Comparison of ENCODE assay signal across 13 cellular contexts in genomic region chr7:377069-378040, GRCh38.
DNase-seq lines count a peak whose midpoint lies in the region; ATAC-seq and TF ChIP-seq lines count a peak whose summit lies in the region.
"Had no signal": no experiment of that assay in that cellular context is flagged by ENCODE, and none has a peak within 500 bp of the region (broad histone marks: within the 10 kb centered on the region; RNA-seq: fewer than 3 reads in every experiment).

No MANE protein-coding gene starts in this region.

- no TSS peak for BruUV-seq in mammary epithelial cell (replicated peaks; lab: Mats Ljungman, UMichigan)

- no peaks in the 10 kb centered on the region for H3K79me2 ChIP-seq in mammary epithelial cell (ENCODE audit: insufficient read depth, low read length)

- CTCF ChIA-PET in mammary epithelial cell (lab: Charles Lee; ENCODE audit: low non-redundant PET) = no interaction called here

- H3K9ac ChIP-seq in mammary epithelial cell (ENCODE audit: insufficient read depth, low read length) = no peak overlapping the region

- peak overlapping the region; percentile 93 for H2AFZ ChIP-seq in mammary epithelial cell (ENCODE audit: low read depth, low read length)

- dilution Hi-C loops in mammary epithelial cell (cut with HindIII; ENCODE audit: low sequenced_read_pairs) = no loop called here

- no peak overlapping the region for H3K27ac ChIP-seq in mammary epithelial cell (ENCODE audit: insufficient read depth, low read depth, low read length)
- no peak overlapping the region for H3K27ac ChIP-seq in uterus
- H3K27ac ChIP-seq: ascending aorta, psoas muscle, SK-N-MC had no signal

- ATAC-seq in natural killer cell = no peak
- ATAC-seq in natural killer cell treated with Interleukin-12 subunit alpha and Interleukin-12 subunit beta and Interleukin-15 and Interleukin-18, amount 100 ng/mL, for 72 hours = no peak
- no peak for ATAC-seq in HG03442 (IDR thresholded peaks at IDR 0.05; ENCODE audit: unreplicated experiment)
- ATAC-seq: psoas muscle had no signal

- H4K20me1 ChIP-seq in mammary epithelial cell (ENCODE audit: insufficient read depth, low read length) = no peaks in the 10 kb centered on the region

- in situ Hi-C loops in mammary epithelial cell (cut with MboI; ENCODE audit: low sequenced_read_pairs in 2 of 2) = no loop called here

- DNase-seq in natural killer cell (peak; percentile 14), mammary epithelial cell (no peak), mesenteric fat pad (ENCODE audit: low spot score) (peak; percentile 88), uterus (peak; percentile 14 to 24), NCI-H345 treated with DMSO at 0.1 percent for 48 hours (lab: John Stamatoyannopoulos, UW; ENCODE audit: unreplicated experiment) (no peak), osteocyte (ENCODE audit: extremely low spot score, unreplicated experiment) (no peak)
- DNase-seq in natural killer cell treated with Interleukin-12 subunit alpha and Interleukin-12 subunit beta and Interleukin-15 and Interleukin-18, amount 100 ng/mL, for 72 hours (ENCODE audit: low spot score) = no peak
- DNase-seq: HFFc6, NCI-H2171 treated with DMSO at 0.1 percent for 48 hours had no signal

- H3K4me1 Mint-ChIP-seq in natural killer cell (peaks cover 13 to 35% of the 10 kb centered on the region in 2 donors), osteocyte (ENCODE audit: unreplicated experiment) (peaks cover 2% of the 10 kb centered on the region)
- H3K4me1 Mint-ChIP-seq in natural killer cell treated with Interleukin-12 subunit alpha and Interleukin-12 subunit beta and Interleukin-15 and Interleukin-18, amount 100 ng/mL, for 72 hours (ENCODE audit: low read depth in 2 of 2) = peaks cover 13 to 15% of the 10 kb centered on the region in 2 donors

- H3K27ac Mint-ChIP-seq in natural killer cell = no peak overlapping the region
- H3K27ac Mint-ChIP-seq in natural killer cell treated with Interleukin-12 subunit alpha and Interleukin-12 subunit beta and Interleukin-15 and Interleukin-18, amount 100 ng/mL, for 72 hours = no peak overlapping the region
- no peak overlapping the region for H3K27ac Mint-ChIP-seq in osteocyte (ENCODE audit: unreplicated experiment)
- H3K27ac Mint-ChIP-seq: HFFc6 had no signal

- H3K27me3 Mint-ChIP-seq in natural killer cell (ENCODE audit: low read depth in 2 of 2) = peaks cover 8 to 14% of the 10 kb centered on the region in 2 donors
- peaks cover 8% of the 10 kb centered on the region in 2 donors for H3K27me3 Mint-ChIP-seq in natural killer cell treated with Interleukin-12 subunit alpha and Interleukin-12 subunit beta and Interleukin-15 and Interleukin-18, amount 100 ng/mL, for 72 hours
- peaks cover 13% of the 10 kb centered on the region for H3K27me3 Mint-ChIP-seq in osteocyte (ENCODE audit: unreplicated experiment)

- WGBS in mammary epithelial cell (ENCODE audit: low coverage, missing lambda C conversion rate) = 100% methylated on average over 1 of the region's 35 CpGs

- H3K4me3 Mint-ChIP-seq in natural killer cell (no peak overlapping the region), osteocyte (ENCODE audit: unreplicated experiment) (no peak overlapping the region)
- H3K4me3 Mint-ChIP-seq in natural killer cell treated with Interleukin-12 subunit alpha and Interleukin-12 subunit beta and Interleukin-15 and Interleukin-18, amount 100 ng/mL, for 72 hours = no peak overlapping the region
- H3K4me3 Mint-ChIP-seq: HFFc6 had no signal

- TF ChIP-seq POLR2A in uterus (IDR thresholded peaks at IDR 0.05) = no peak

- H3K27me3 ChIP-seq in mammary epithelial cell (ENCODE audit: insufficient read depth, low read length) = no peaks in the 10 kb centered on the region
- no peaks in the 10 kb centered on the region for H3K27me3 ChIP-seq in uterus
- H3K27me3 ChIP-seq: ascending aorta had no signal

- intact Hi-C loops in natural killer cell (cut with micrococcal nuclease) = no loop called here
- intact Hi-C loops in mammary epithelial cell (cut with micrococcal nuclease) = no loop called here
- intact Hi-C loops in uterus (cut with DNase I; ENCODE audit: low total_unique reads) = no loop called here

- no peak for TF ChIP-seq CTCF in natural killer cell (IDR thresholded peaks at IDR 0.05)
- TF ChIP-seq CTCF in mammary epithelial cell (conservative IDR thresholded peaks at IDR 0.05 in 1 of 2, IDR thresholded peaks at IDR 0.05 in 1 of 2; ENCODE audit: extremely low read depth in 1 of 2, insufficient read depth in 1 of 2, low read depth in 1 of 2, low read length in 2 of 2) = no peak
- no peak for TF ChIP-seq CTCF in uterus (IDR thresholded peaks at IDR 0.05)
- TF ChIP-seq CTCF in osteocyte (IDR thresholded peaks at IDR 0.05) = no peak

- H3K36me3 Mint-ChIP-seq in natural killer cell (no peaks in the 10 kb centered on the region), osteocyte (ENCODE audit: unreplicated experiment) (peaks cover 2% of the 10 kb centered on the region)
- H3K36me3 Mint-ChIP-seq in natural killer cell treated with Interleukin-12 subunit alpha and Interleukin-12 subunit beta and Interleukin-15 and Interleukin-18, amount 100 ng/mL, for 72 hours = no peaks in the 10 kb centered on the region

- H3K9me3 Mint-ChIP-seq in natural killer cell (no peaks in the 10 kb centered on the region), osteocyte (ENCODE audit: unreplicated experiment) (no peaks in the 10 kb centered on the region)
- no peaks in the 10 kb centered on the region for H3K9me3 Mint-ChIP-seq in natural killer cell treated with Interleukin-12 subunit alpha and Interleukin-12 subunit beta and Interleukin-15 and Interleukin-18, amount 100 ng/mL, for 72 hours
- H3K9me3 Mint-ChIP-seq: HFFc6 had no signal

- peaks cover 16% of the 10 kb centered on the region for H3K4me1 ChIP-seq in mammary epithelial cell (ENCODE audit: insufficient read depth, low read length)
- H3K4me1 ChIP-seq in uterus = no peaks in the 10 kb centered on the region
- H3K4me1 ChIP-seq: psoas muscle had no signal

- H3K9me3 ChIP-seq in mammary epithelial cell (replicated peaks; ENCODE audit: insufficient read depth, low read length) (no peaks in the 10 kb centered on the region), uterus (no peaks in the 10 kb centered on the region)
- H3K9me3 ChIP-seq: ascending aorta, psoas muscle had no signal

- H3K36me3 ChIP-seq in mammary epithelial cell (ENCODE audit: insufficient read depth, low read length) (no peaks in the 10 kb centered on the region), uterus (no peaks in the 10 kb centered on the region)
- H3K36me3 ChIP-seq: ascending aorta had no signal

- H3K4me3 ChIP-seq in mammary epithelial cell (replicated peaks in 1 of 3; ENCODE audit: insufficient read depth in 1 of 3, low read depth in 2 of 3, low read length in 3 of 3) = no peak overlapping the region
- H3K4me3 ChIP-seq in uterus = no peak overlapping the region
- H3K4me3 ChIP-seq: ascending aorta, psoas muscle, SK-N-MC had no signal

- H3K4me2 ChIP-seq in mammary epithelial cell (ENCODE audit: insufficient read depth, low read depth, low read length) = peak overlapping the region; percentile 74

Comparison
In these comparisons a context has a peak if more than half of its experiments do, and no peak if none do; other contexts are left out.
1. DNase-seq: peak in natural killer cell (single experiment), mesenteric fat pad (single experiment) and uterus (2 of 2); none in natural killer cell treated with Interleukin-12 subunit alpha and Interleukin-12 subunit beta and Interleukin-15 and Interleukin-18, amount 100 ng/mL, for 72 hours (single experiment), mammary epithelial cell (single experiment), NCI-H345 treated with DMSO at 0.1 percent for 48 hours (single experiment) and osteocyte (single experiment).